ENCODE assay signal across 7 cellular contexts in the genomic region with DNA sequence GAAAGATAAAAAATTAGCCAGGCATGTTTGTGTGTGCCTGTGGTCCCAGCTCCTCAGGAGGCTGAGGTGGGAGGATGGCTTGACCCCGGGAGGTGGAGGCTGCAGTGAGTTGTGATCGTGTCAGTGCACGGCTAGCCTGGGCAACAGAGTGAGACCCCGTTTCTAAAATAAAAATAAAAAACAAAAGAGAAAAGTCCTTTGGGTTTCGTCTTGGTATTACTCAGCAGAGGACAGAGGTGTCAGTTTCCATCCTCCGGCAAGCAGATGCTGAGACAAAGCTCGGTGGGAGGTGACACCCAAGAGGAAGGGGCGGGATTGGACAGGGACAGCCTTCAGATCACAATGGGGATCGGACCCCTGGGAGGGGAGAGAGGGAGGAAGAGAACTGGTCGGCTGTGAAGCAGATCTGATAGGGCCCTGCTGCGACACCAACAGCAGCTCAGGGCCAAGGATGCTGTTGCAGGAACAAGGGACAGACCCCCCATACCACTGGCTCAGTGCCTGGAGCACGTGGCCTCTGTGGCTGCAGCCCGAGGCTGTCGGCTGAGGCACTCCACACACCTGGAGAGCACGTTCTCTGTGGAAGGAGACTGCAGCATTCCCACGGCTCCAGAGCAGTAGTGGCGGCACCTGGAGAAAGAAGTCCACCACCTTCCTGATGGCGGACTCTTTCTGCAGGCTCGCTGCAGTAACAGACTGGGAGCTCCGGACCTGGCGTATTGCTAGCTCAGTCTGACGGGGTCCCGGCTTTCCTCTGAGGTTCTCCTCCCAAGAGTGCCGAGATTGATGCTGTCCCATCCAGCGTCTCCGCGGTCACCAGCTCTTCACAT. TPM values are rescaled to one million over a fixed set of nuclear protein-coding genes. Genes with fewer than 3 reads are reported as not detected.
A peak's percentile ranks its signal among the peaks of the same experiment; 100 is the strongest.
DNase-seq lines count a peak whose midpoint lies in the region; ATAC-seq and TF ChIP-seq lines count a peak whose summit lies in the region.

No MANE protein-coding gene starts in this region.

- POLR2A ChIA-PET in activated CD4-positive, alpha-beta T cell treated with anti-CD3 and anti-CD28 coated beads, Interleukin-2, amount 10 ng/mL, durations not matched to agents 7 days and 5 days (lab: Charles Lee), result no interaction called here

- in situ Hi-C loops in GM13976 (cut with MboI; ENCODE audit: low sequenced_read_pairs, unreplicated experiment), result no loop called here

- H3K4me3 Mint-ChIP-seq in activated CD4-positive, alpha-beta T cell treated with anti-CD3 and anti-CD28 coated beads, Interleukin-2, amount 10 ng/mL, durations not matched to agents 7 days and 5 days, result no peak overlapping the region
- H3K4me3 Mint-ChIP-seq in HFFc6, result no peak overlapping the region

- ATAC-seq in GM19463 (IDR thresholded peaks at IDR 0.05; ENCODE audit: unreplicated experiment), result peak; percentile 44

- no peak for TF ChIP-seq CTCF in GM13976 (IDR thresholded peaks at IDR 0.05; ENCODE audit: borderline replicate concordance, control extremely low read depth, extremely low read depth, insufficient read depth, missing control alignments)
- no peak for TF ChIP-seq CTCF in HFFc6 (IDR thresholded peaks at IDR 0.05)

- H3K27ac Mint-ChIP-seq in activated CD4-positive, alpha-beta T cell treated with anti-CD3 and anti-CD28 coated beads, Interleukin-2, amount 10 ng/mL, durations not matched to agents 7 days and 5 days, result no peak overlapping the region
- no peak overlapping the region for H3K27ac Mint-ChIP-seq in HFFc6

- CTCF ChIA-PET in activated CD4-positive, alpha-beta T cell treated with anti-CD3 and anti-CD28 coated beads, Interleukin-2, amount 10 ng/mL, durations not matched to agents 7 days and 5 days (lab: Charles Lee), result interaction anchor here (1.2 to 1.9 kb wide), 4 partner anchors 9 to 297 kb away, joined by 3 to 7 read pairs (median 4); no protein-coding TSS in a partner anchor

- peaks cover 62% of the 10 kb centered on the region for H3K4me1 Mint-ChIP-seq in activated CD4-positive, alpha-beta T cell treated with anti-CD3 and anti-CD28 coated beads, Interleukin-2, amount 10 ng/mL, durations not matched to agents 7 days and 5 days
- peaks cover 6% of the 10 kb centered on the region for H3K4me1 Mint-ChIP-seq in HFFc6 (ENCODE audit: low read depth)

- H3K27me3 Mint-ChIP-seq in activated CD4-positive, alpha-beta T cell treated with anti-CD3 and anti-CD28 coated beads, Interleukin-2, amount 10 ng/mL, durations not matched to agents 7 days and 5 days, result peaks cover 3% of the 10 kb centered on the region
- peaks cover 14% of the 10 kb centered on the region for H3K27me3 Mint-ChIP-seq in HFFc6 (ENCODE audit: insufficient read depth)

- peaks cover 14% of the 10 kb centered on the region for H3K36me3 Mint-ChIP-seq in activated CD4-positive, alpha-beta T cell treated with anti-CD3 and anti-CD28 coated beads, Interleukin-2, amount 10 ng/mL, durations not matched to agents 7 days and 5 days (ENCODE audit: low read depth)
- no peaks in the 10 kb centered on the region for H3K36me3 Mint-ChIP-seq in HFFc6 (ENCODE audit: low read depth)

- H3K9me3 Mint-ChIP-seq in activated CD4-positive, alpha-beta T cell treated with anti-CD3 and anti-CD28 coated beads, Interleukin-2, amount 10 ng/mL, durations not matched to agents 7 days and 5 days, result no peaks in the 10 kb centered on the region
- H3K9me3 Mint-ChIP-seq in HFFc6, result no peaks in the 10 kb centered on the region

- DNase-seq in GM13976 (ENCODE audit: low spot score), result peak; percentile 86
- DNase-seq in NCI-H1436 treated with DMSO at 0.1 percent for 48 hours (lab: John Stamatoyannopoulos, UW), result peak; percentile 26
- peak; percentile 51 for DNase-seq in left kidney (ENCODE audit: low read depth, low spot score)
- DNase-seq in activated CD4-positive, alpha-beta T cell treated with anti-CD3 and anti-CD28 coated beads, Interleukin-2, amount 10 ng/mL, durations not matched to agents 7 days and 5 days, result no peak
- no peak for DNase-seq in HFFc6
- no peak for DNase-seq in C1 segment of cervical spinal cord (lab: John Stamatoyannopoulos, UW)

RNA-seq across cellular contexts. Expression of a gene that starts 5.2 kb away (rescaled TPM):
- total RNA-seq in activated CD4-positive, alpha-beta T cell treated with anti-CD3 and anti-CD28 coated beads, Interleukin-2, amount 10 ng/mL, durations not matched to agents 7 days and 5 days, result 10 to 100 TPM; 32.5 to 39.3 TPM
- 10 to 100 TPM; 48.7 to 61.0 (median 50.6) TPM for total RNA-seq in HFFc6 (2021; fragmentation: NEBNext Ultra II Directional; extraction: Animal tissue kit (Norgen Biotek cat#: 25700))

Comparison
In these comparisons a context has a peak if more than half of its experiments do, and no peak if none do; other contexts are left out.
1. DNase-seq: peak in GM13976 (single experiment), NCI-H1436 treated with DMSO at 0.1 percent for 48 hours (single experiment) and left kidney (single experiment); none in activated CD4-positive, alpha-beta T cell treated with anti-CD3 and anti-CD28 coated beads, Interleukin-2, amount 10 ng/mL, durations not matched to agents 7 days and 5 days (single experiment), HFFc6 (single experiment) and C1 segment of cervical spinal cord (0 of 14).